ENCODE assay signal across 25 cellular contexts in the genomic region with DNA sequence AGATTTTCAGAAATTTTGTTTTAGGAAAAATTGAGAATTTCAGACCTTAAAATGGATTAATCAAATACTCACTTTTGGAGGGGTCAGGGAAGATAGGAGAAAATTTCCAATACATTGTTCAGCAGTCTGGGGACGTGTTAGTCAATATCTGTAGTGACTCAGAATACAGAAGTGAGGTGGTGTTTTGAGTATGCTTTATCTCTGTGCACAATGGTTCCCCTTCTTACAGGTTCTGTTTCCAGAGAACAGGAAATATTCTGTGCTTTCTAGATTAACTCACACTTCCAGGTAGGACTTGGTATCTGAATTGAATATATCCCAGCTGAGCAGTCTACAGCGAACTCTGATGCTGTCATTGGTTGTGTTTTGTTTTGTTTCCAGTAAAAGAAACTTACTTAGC. TPM values are rescaled to one million over a fixed set of nuclear protein-coding genes. Genes with fewer than 3 reads are reported as not detected.
A peak's percentile ranks its signal among the peaks of the same experiment; 100 is the strongest.
DNase-seq lines count a peak whose midpoint lies in the region; ATAC-seq and TF ChIP-seq lines count a peak whose summit lies in the region.
"Had no signal": no experiment of that assay in that cellular context is flagged by ENCODE, and none has a peak within 500 bp of the region (broad histone marks: within the 10 kb centered on the region; RNA-seq: fewer than 3 reads in every experiment).

No MANE protein-coding gene starts in this region.

- H3K27ac Mint-ChIP-seq in activated T-helper 17 cell treated with anti-CD3 and anti-CD28 coated beads, Interleukin-2, amount 50 U/mL, for 72 hours: no peak overlapping the region
- H3K27ac Mint-ChIP-seq in natural killer cell: no peak overlapping the region
- H3K27ac Mint-ChIP-seq: activated CD4-positive, alpha-beta T cell treated with anti-CD3 and anti-CD28 coated beads, Interleukin-2, amount 10 ng/mL, durations not matched to agents 7 days and 5 days; activated naive CD8-positive, alpha-beta T cell treated with anti-CD3 and anti-CD28 coated beads, Interleukin-2, amount 10 ng/mL, durations not matched to agents 7 days and 5 days; CD4-positive, CD25-positive, alpha-beta regulatory T cell; nephron had no signal

- no peaks in the 10 kb centered on the region for H3K4me1 Mint-ChIP-seq in activated T-helper 17 cell treated with anti-CD3 and anti-CD28 coated beads, Interleukin-2, amount 50 U/mL, for 72 hours
- no peaks in the 10 kb centered on the region for H3K4me1 Mint-ChIP-seq in natural killer cell
- H3K4me1 Mint-ChIP-seq: activated CD4-positive, alpha-beta T cell treated with anti-CD3 and anti-CD28 coated beads, Interleukin-2, amount 10 ng/mL, durations not matched to agents 7 days and 5 days; activated naive CD8-positive, alpha-beta T cell treated with anti-CD3 and anti-CD28 coated beads, Interleukin-2, amount 10 ng/mL, durations not matched to agents 7 days and 5 days; CD4-positive, CD25-positive, alpha-beta regulatory T cell; nephron had no signal

- DNase-seq in CD1c-positive myeloid dendritic cell (ENCODE audit: extremely low spot score): peak; percentile 5
- peak; percentile 19 for DNase-seq in HT1080 (ENCODE audit: low read depth)
- no peak for DNase-seq in middle frontal gyrus (ENCODE audit: extremely low spot score, low spot score)
- no peak for DNase-seq in natural killer cell
- no peak for DNase-seq in kidney glomerular epithelial cell (lab: John Stamatoyannopoulos, UW)
- DNase-seq: activated CD4-positive, alpha-beta T cell treated with anti-CD3 and anti-CD28 coated beads, Interleukin-2, amount 10 ng/mL, durations not matched to agents 7 days and 5 days; activated naive CD8-positive, alpha-beta T cell treated with anti-CD3 and anti-CD28 coated beads, Interleukin-2, amount 10 ng/mL, durations not matched to agents 7 days and 5 days; CD4-positive, CD25-positive, alpha-beta regulatory T cell; DMS53; effector CD8-positive, alpha-beta T cell; esophagus squamous epithelium; KG1; mesendoderm; NCI-H187; NCI-H748 treated with DMSO at 0.1 percent for 48 hours; Right ventricle myocardium superior had no signal

- intact Hi-C loops in natural killer cell (cut with micrococcal nuclease): no loop called here

- peaks cover 4% of the 10 kb centered on the region for H3K27me3 Mint-ChIP-seq in activated T-helper 17 cell treated with anti-CD3 and anti-CD28 coated beads, Interleukin-2, amount 50 U/mL, for 72 hours
- H3K27me3 Mint-ChIP-seq in natural killer cell (ENCODE audit: low read depth in 2 of 2): no peaks in the 10 kb centered on the region

- H3K36me3 Mint-ChIP-seq in activated T-helper 17 cell treated with anti-CD3 and anti-CD28 coated beads, Interleukin-2, amount 50 U/mL, for 72 hours (ENCODE audit: low read depth): no peaks in the 10 kb centered on the region
- H3K36me3 Mint-ChIP-seq in natural killer cell: no peaks in the 10 kb centered on the region
- H3K36me3 Mint-ChIP-seq: activated naive CD8-positive, alpha-beta T cell treated with anti-CD3 and anti-CD28 coated beads, Interleukin-2, amount 10 ng/mL, durations not matched to agents 7 days and 5 days; CD4-positive, CD25-positive, alpha-beta regulatory T cell had no signal

- ATAC-seq in activated T-helper 17 cell treated with anti-CD3 and anti-CD28 coated beads, Interleukin-2, amount 50 U/mL, for 72 hours (replicated peaks): peak; percentile 61
- no peak for ATAC-seq in HG02642 (IDR thresholded peaks at IDR 0.05; ENCODE audit: poor library complexity, unreplicated experiment)
- ATAC-seq in natural killer cell: no peak
- ATAC-seq: sciatic nerve had no signal

- H3K4me3 Mint-ChIP-seq in activated T-helper 17 cell treated with anti-CD3 and anti-CD28 coated beads, Interleukin-2, amount 50 U/mL, for 72 hours: no peak overlapping the region
- no peak overlapping the region for H3K4me3 Mint-ChIP-seq in natural killer cell
- H3K4me3 Mint-ChIP-seq: activated CD4-positive, alpha-beta T cell treated with anti-CD3 and anti-CD28 coated beads, Interleukin-2, amount 10 ng/mL, durations not matched to agents 7 days and 5 days; activated naive CD8-positive, alpha-beta T cell treated with anti-CD3 and anti-CD28 coated beads, Interleukin-2, amount 10 ng/mL, durations not matched to agents 7 days and 5 days; CD4-positive, CD25-positive, alpha-beta regulatory T cell; nephron had no signal

- H3K9me3 Mint-ChIP-seq in activated T-helper 17 cell treated with anti-CD3 and anti-CD28 coated beads, Interleukin-2, amount 50 U/mL, for 72 hours: no peaks in the 10 kb centered on the region
- H3K9me3 Mint-ChIP-seq in natural killer cell: no peaks in the 10 kb centered on the region
- H3K9me3 Mint-ChIP-seq: activated CD4-positive, alpha-beta T cell treated with anti-CD3 and anti-CD28 coated beads, Interleukin-2, amount 10 ng/mL, durations not matched to agents 7 days and 5 days; activated naive CD8-positive, alpha-beta T cell treated with anti-CD3 and anti-CD28 coated beads, Interleukin-2, amount 10 ng/mL, durations not matched to agents 7 days and 5 days; CD4-positive, CD25-positive, alpha-beta regulatory T cell; nephron had no signal

- H3K27me3 ChIP-seq in layer of hippocampus (ENCODE audit: control insufficient read depth, insufficient read depth, low read length): no peaks in the 10 kb centered on the region
- H3K27me3 ChIP-seq: esophagus squamous epithelium, suprapubic skin had no signal

- no peak for TF ChIP-seq CTCF in natural killer cell (IDR thresholded peaks at IDR 0.05)

- H3K27ac ChIP-seq in layer of hippocampus (ENCODE audit: low read depth, low read length): peak overlapping the region; percentile 2
- H3K27ac ChIP-seq: esophagus squamous epithelium, suprapubic skin had no signal

RNA-seq across cellular contexts. Expression of a gene that starts 30.7 kb away (rescaled TPM):
- total RNA-seq in HT1080 (2014; rRNA removed; shearing (Covaris generic)): not detected in 2 replicates
- polyA plus RNA-seq in HT1080 (2015; cell fraction: cytosol; rRNA removed): not detected in 2 replicates
- polyA plus RNA-seq in HT1080 (2015; cell fraction: nucleus; rRNA removed): not detected in 2 replicates
- total RNA-seq in activated T-helper 17 cell treated with anti-CD3 and anti-CD28 coated beads, Interleukin-2, amount 50 U/mL, for 72 hours: not detected
- total RNA-seq in natural killer cell: not detected
- total RNA-seq: activated CD4-positive, alpha-beta T cell treated with anti-CD3 and anti-CD28 coated beads, Interleukin-2, amount 10 ng/mL, durations not matched to agents 7 days and 5 days; activated naive CD8-positive, alpha-beta T cell treated with anti-CD3 and anti-CD28 coated beads, Interleukin-2, amount 10 ng/mL, durations not matched to agents 7 days and 5 days; CD4-positive, CD25-positive, alpha-beta regulatory T cell; esophagus squamous epithelium; H4; posterior vena cava; Right ventricle myocardium superior; sciatic nerve; suprapubic skin; T-helper 1 cell treated with Interleukin-12 subunit alpha and Interleukin-12 subunit beta and Interleukin-4 antibody, amounts not matched to agents 30 ng/mL and 1 ng/mL, for 36 hours had no signal
- polyA plus RNA-seq: CD4-positive, CD25-positive, alpha-beta regulatory T cell had no signal

Comparison
In these comparisons a context has a peak if more than half of its experiments do, and no peak if none do; other contexts are left out.
1. DNase-seq: peak in CD1c-positive myeloid dendritic cell (single experiment) and HT1080 (single experiment); none in middle frontal gyrus (single experiment), natural killer cell (single experiment) and kidney glomerular epithelial cell (single experiment).